8 cellular contexts compared by ENCODE assay signal in genomic region chr11:9384535-9385287, GRCh38. TPM values are rescaled to one million over a fixed set of nuclear protein-coding genes. Genes with fewer than 3 reads are reported as not detected.
DNase-seq lines count a peak whose midpoint lies in the region; TF ChIP-seq lines count a peak whose summit lies in the region.

Gene IPO7, plus strand, starts transcription at chr11:9384652. Its CDS starts 112 bp downstream, at chr11:9384764.

- H4K20me1 ChIP-seq in GM23248 (ENCODE audit: insufficient read depth), result 0 out of 2 replicates have a peak, but pooled peaks cover 7% of the 10 kb centered on the region
- H4K20me1 ChIP-seq in neural progenitor cell (ENCODE audit: low read depth), result peaks cover 43% of the 10 kb centered on the region

- peak within 1 kb of the TSS; percentile 96 for H3K4me2 ChIP-seq in GM23248 (ENCODE audit: unreplicated experiment)
- peak within 1 kb of the TSS; percentile 84 for H3K4me2 ChIP-seq in neural progenitor cell

- peaks cover 5% of the 10 kb centered on the region for H3K27me3 Mint-ChIP-seq in neural progenitor cell (ENCODE audit: insufficient read depth, low read depth)

- no peaks in the 10 kb centered on the region for H3K9me3 ChIP-seq in GM23248 (ENCODE audit: low read depth)
- H3K9me3 ChIP-seq in neural progenitor cell (ENCODE audit: low read depth), result no peaks in the 10 kb centered on the region

- H3K27me3 ChIP-seq in GM23248 (replicated peaks; ENCODE audit: insufficient read depth) (no peaks in the 10 kb centered on the region), neural progenitor cell (no peaks in the 10 kb centered on the region)

- H3K9ac ChIP-seq in GM23248 (peak within 1 kb of the TSS; percentile 98), neural progenitor cell (peak within 1 kb of the TSS; percentile 60)

- peak within 1 kb of the TSS; percentile 97 for H3K4me3 ChIP-seq in GM23248
- peak within 1 kb of the TSS; percentile 94 for H3K4me3 ChIP-seq in fibroblast of villous mesenchyme (ENCODE audit: low read depth, low read length)
- H3K4me3 ChIP-seq in neural progenitor cell, result peak within 1 kb of the TSS; percentile 64

- H2AFZ ChIP-seq in GM23248, result peak within 1 kb of the TSS; percentile 98
- peak within 1 kb of the TSS; percentile 84 for H2AFZ ChIP-seq in neural progenitor cell (replicated peaks)

- H3K4me1 ChIP-seq in GM23248 (ENCODE audit: insufficient read depth) (peaks cover 11% of the 10 kb centered on the region), neural progenitor cell (peaks cover 15% of the 10 kb centered on the region)

- TF ChIP-seq POLR2A in Raji (IDR thresholded peaks at IDR 0.05; ENCODE audit: insufficient read depth, low read depth, low read length), result peak; percentile 91

- H3K36me3 ChIP-seq in GM23248 (ENCODE audit: low read depth) (no peaks in the 10 kb centered on the region), neural progenitor cell (no peaks in the 10 kb centered on the region)

- H3K36me3 Mint-ChIP-seq in neural progenitor cell, result peaks cover 10% of the 10 kb centered on the region

- WGBS in GM23248 (ENCODE audit: low coverage in 1 of 2, low lambda C conversion rate in 2 of 2, missing lambda C conversion rate in 2 of 2), 2 experiments, result 0 to 1% methylated on average over 46 to 55 of the region's 69 CpGs

- H3K27ac Mint-ChIP-seq in neural progenitor cell, result peak within 1 kb of the TSS; percentile 82

- peak within 1 kb of the TSS; percentile 96 for H3K4me3 Mint-ChIP-seq in neural progenitor cell

- H3K9me2 ChIP-seq in GM23248 (ENCODE audit: insufficient read depth), result no peaks in the 10 kb centered on the region

- TF ChIP-seq CTCF in fibroblast of villous mesenchyme (IDR thresholded peaks at IDR 0.05; ENCODE audit: insufficient read depth, low read depth, low read length), result peak; percentile 46
- TF ChIP-seq CTCF in neural progenitor cell (IDR thresholded peaks at IDR 0.05), result peak; percentile 33

- DNase-seq in EL (peak; percentile 92), GM23248 (peak; percentile 98), Kasumi-1 (lab: John Stamatoyannopoulos, UW) (peak; percentile 91), fibroblast of villous mesenchyme (ENCODE audit: low read depth) (peak; percentile 93), neural progenitor cell (ENCODE audit: low spot score) (peak; percentile 95), stromal cell of bone marrow (ENCODE audit: low read depth) (peak; percentile 85)
- DNase-seq in activated effector memory CD4-positive, alpha-beta T cell treated with anti-CD3 and anti-CD28 coated beads, Interleukin-2, amount 50 U/mL, for 16 hours, result peak; percentile 96

- in situ Hi-C loops in GM23248 (cut with MboI), result no loop called here

- H3K4me1 Mint-ChIP-seq in neural progenitor cell, result peaks cover 35% of the 10 kb centered on the region

- H3F3A ChIP-seq in GM23248 (ENCODE audit: insufficient read depth) (peaks cover 19% of the 10 kb centered on the region), neural progenitor cell (ENCODE audit: low read depth) (peaks cover 17% of the 10 kb centered on the region)

- H3K9me3 Mint-ChIP-seq in neural progenitor cell, result no peaks in the 10 kb centered on the region

- peaks cover 52% of the 10 kb centered on the region for H3K79me2 ChIP-seq in GM23248 (ENCODE audit: insufficient read depth)
- peaks cover 52% of the 10 kb centered on the region for H3K79me2 ChIP-seq in neural progenitor cell (ENCODE audit: low read depth)

- H3K27ac ChIP-seq in GM23248, result peak within 1 kb of the TSS; percentile 93
- H3K27ac ChIP-seq in neural progenitor cell, result peak within 1 kb of the TSS; percentile 60

RNA-seq across cellular contexts. Expression of gene IPO7, which starts in this region (rescaled TPM):
- total RNA-seq in GM23248 (2014; rRNA removed; shearing (Covaris generic)), result 101 and 111 TPM in 2 replicates
- 8.7 TPM in 2 replicates for polyA plus RNA-seq in GM23248 (2016; fragmentation: Nextera tagmentation; extraction: Ambion mirVana)
- total RNA-seq in fibroblast of villous mesenchyme (149 and 184 TPM in 2 replicates), neural progenitor cell (ENCODE audit: low replicate concordance) (157 and 231 TPM in 2 replicates)

Comparison
In these comparisons a context has a peak if more than half of its experiments do, and no peak if none do; other contexts are left out.
1. Peak in every context shown above with its lines: DNase-seq, H3K4me3 ChIP-seq and H3K27ac ChIP-seq.